ENCODE assay signal across 7 cellular contexts in genomic region chr2:111365986-111366638, GRCh38.
DNase-seq lines count a peak whose midpoint lies in the region; ATAC-seq, FAIRE-seq and TF ChIP-seq lines count a peak whose summit lies in the region.
"Not testable (repeated sequence)": the region's sequence is repeated elsewhere in the genome, so short reads cannot be mapped to it uniquely, and the experiment has no call there.

No MANE protein-coding gene starts in this region.

- peak; percentile 12 for FAIRE-seq in endothelial cell of umbilical vein (lab: Jason Lieb, UNC)

- TF ChIP-seq POLR2A in endothelial cell of umbilical vein (IDR thresholded peaks at IDR 0.05; ENCODE audit: low read depth, low read length); heart left ventricle (IDR thresholded peaks at IDR 0.05); sigmoid colon (IDR thresholded peaks at IDR 0.05): not testable (repeated sequence)

- H3K4me1 Mint-ChIP-seq in GM23338, nephron: not testable (repeated sequence)

- not testable (repeated sequence) for H3K9me3 ChIP-seq in endothelial cell of umbilical vein (replicated peaks; ENCODE audit: control insufficient read depth, insufficient read depth, low read length); heart left ventricle; sigmoid colon

- not testable (repeated sequence) for H2AFZ ChIP-seq in GM23338; endothelial cell of umbilical vein (ENCODE audit: low read depth, low read length)

- WGBS in heart left ventricle, 4 donors, result 1 to 6% (median 4%) methylated on average over 21 to 34 of the region's 37 CpGs
- WGBS in sigmoid colon, 2 donors, result 13 to 15% methylated on average over 32 to 35 of the region's 37 CpGs

- ATAC-seq in GM23338 (peak; percentile 94), heart left ventricle (peak; percentile 49 to 76 (median 76)), left colon (peak; percentile 90)

- H3K36me3 Mint-ChIP-seq in GM23338 (ENCODE audit: low read depth); nephron (ENCODE audit: low read depth): not testable (repeated sequence)

- TF ChIP-seq CTCF in GM23338 (conservative IDR thresholded peaks at IDR 0.05; ENCODE audit: low read depth in 2 of 2); endothelial cell of umbilical vein (IDR thresholded peaks at IDR 0.05; ENCODE audit: extremely low read depth in 1 of 2, insufficient read depth in 1 of 2, low read depth in 1 of 2, low read length in 2 of 2); heart left ventricle (IDR thresholded peaks at IDR 0.05); nephron (IDR thresholded peaks at IDR 0.05; ENCODE audit: unreplicated experiment in 3 of 3); sigmoid colon (IDR thresholded peaks at IDR 0.05): not testable (repeated sequence)

- POLR2A ChIA-PET in endothelial cell of umbilical vein (lab: Charles Lee), result not testable (repeated sequence)

- not testable (repeated sequence) for H3K9ac ChIP-seq in endothelial cell of umbilical vein (replicated peaks; ENCODE audit: extremely low read depth, insufficient read depth, low read length)

- H3K4me2 ChIP-seq in GM23338, result peak overlapping the region; percentile 68
- not testable (repeated sequence) for H3K4me2 ChIP-seq in endothelial cell of umbilical vein (ENCODE audit: insufficient read depth, low read length)

- not testable (repeated sequence) for H3K9me3 Mint-ChIP-seq in GM23338, nephron

- H3K27ac ChIP-seq in GM23338 (ENCODE audit: low read depth); endothelial cell of umbilical vein (ENCODE audit: insufficient read depth, low read depth, low read length); sigmoid colon: not testable (repeated sequence)
- peak overlapping the region in 1 of 12 donors; percentile 1 for H3K27ac ChIP-seq in heart left ventricle

- BruUV-seq in endothelial cell of umbilical vein (replicated peaks; lab: Mats Ljungman, UMichigan), result not testable (repeated sequence)

- not testable (repeated sequence) for H3K4me1 ChIP-seq in GM23338 (ENCODE audit: insufficient read depth); endothelial cell of umbilical vein (ENCODE audit: control insufficient read depth, extremely low read depth, insufficient read depth, low read length); heart left ventricle; sigmoid colon

- H3K36me3 ChIP-seq in GM23338 (ENCODE audit: insufficient read depth); endothelial cell of umbilical vein (ENCODE audit: control insufficient read depth in 2 of 2, extremely low read depth in 1 of 2, insufficient read depth in 2 of 2, low read length in 2 of 2); heart left ventricle; sigmoid colon: not testable (repeated sequence)

- H3K9me2 ChIP-seq in GM23338 (ENCODE audit: insufficient read depth), result not testable (repeated sequence)

- intact Hi-C loops in endothelial cell of umbilical vein (cut with micrococcal nuclease); heart left ventricle (cut with DNase I); left colon (cut with DNase I, micrococcal nuclease); sigmoid colon (cut with DNase I): not testable (repeated sequence)

- dilution Hi-C loops in endothelial cell of umbilical vein (cut with MboI; ENCODE audit: extremely low pct_ligation_motif_present, low sequenced_read_pairs), result not testable (repeated sequence)

- H3F3A ChIP-seq in GM23338 (replicated peaks; ENCODE audit: low read depth), result not testable (repeated sequence)

- peaks cover 14% of the 10 kb centered on the region; the same call in 1 of the 2 replicates for H3K27me3 ChIP-seq in GM23338 (ENCODE audit: insufficient read depth)
- H3K27me3 ChIP-seq in endothelial cell of umbilical vein (ENCODE audit: control insufficient read depth in 2 of 2, insufficient read depth in 2 of 2, low read length in 2 of 2); heart left ventricle; sigmoid colon: not testable (repeated sequence)

- not testable (repeated sequence) for H3K27me3 Mint-ChIP-seq in GM23338 (ENCODE audit: insufficient read depth, low read depth, poor library complexity); nephron (ENCODE audit: low read depth)

- H4K20me1 ChIP-seq in GM23338 (replicated peaks; ENCODE audit: insufficient read depth); endothelial cell of umbilical vein (replicated peaks; ENCODE audit: control insufficient read depth, extremely low read depth, insufficient read depth, low read length): not testable (repeated sequence)

- not testable (repeated sequence) for TF ChIP-seq EP300 in sigmoid colon (IDR thresholded peaks at IDR 0.05)

- not testable (repeated sequence) for H3K9me1 ChIP-seq in endothelial cell of umbilical vein (replicated peaks; ENCODE audit: control insufficient read depth, extremely low read depth, insufficient read depth, low read length)

- peak overlapping the region; percentile 42; the same call in 1 of the 2 replicates for H3K4me3 ChIP-seq in GM23338
- not testable (repeated sequence) for H3K4me3 ChIP-seq in endothelial cell of umbilical vein (replicated peaks in 1 of 3; ENCODE audit: insufficient read depth in 1 of 3, low read depth in 1 of 3, low read length in 3 of 3)
- H3K4me3 ChIP-seq in heart left ventricle, result peak overlapping the region in 11 of 12 donors; percentile 6 to 52 (median 34)
- peak overlapping the region in 3 of 4 donors; percentile 24 to 35 (median 31) for H3K4me3 ChIP-seq in sigmoid colon

- CTCF ChIA-PET in endothelial cell of umbilical vein (lab: Charles Lee), result not testable (repeated sequence)

- DNase-seq in GM23338 (ENCODE audit: low spot score) (peak; percentile 56), astrocyte of the hippocampus (ENCODE audit: low read depth, low spot score) (peak; percentile 49), endothelial cell of umbilical vein (ENCODE audit: low read depth, low spot score) (peak; percentile 28), heart left ventricle (peak in 3 of 5 donors; percentile 24 to 58 (median 33)), left colon (peak; percentile 24 to 30), sigmoid colon (peak; percentile 67)

- not testable (repeated sequence) for H3K27ac Mint-ChIP-seq in GM23338
- peak overlapping the region in 1 of 3 experiments; percentile 77 for H3K27ac Mint-ChIP-seq in nephron

- H3K79me2 ChIP-seq in GM23338 (replicated peaks; ENCODE audit: insufficient read depth); endothelial cell of umbilical vein (ENCODE audit: control insufficient read depth, insufficient read depth, low read length): not testable (repeated sequence)

- H3K4me3 Mint-ChIP-seq in GM23338, result peak overlapping the region; percentile 56
- H3K4me3 Mint-ChIP-seq in nephron, result peak overlapping the region; percentile 58 to 72 (median 66)
